Comparison of ENCODE assay signal across 1 cellular context in the genomic region with DNA sequence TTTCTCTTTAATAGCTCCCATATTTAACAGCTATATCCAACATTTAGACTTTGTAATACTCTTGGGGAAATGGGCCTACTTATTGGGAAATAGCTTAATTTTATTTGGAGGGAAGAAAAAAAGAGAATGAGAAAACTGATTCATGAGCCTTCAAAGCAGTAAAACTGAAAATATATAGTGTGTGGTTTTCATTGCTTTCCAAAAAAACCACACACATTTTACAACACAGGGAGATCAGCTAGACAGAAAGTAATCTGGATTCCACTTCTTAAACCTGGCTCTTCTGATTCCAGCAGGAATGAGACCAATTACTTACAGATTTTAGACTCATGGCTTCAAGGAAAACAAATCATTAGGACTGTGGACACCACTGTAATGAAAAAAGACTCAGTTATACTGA.
A peak's percentile ranks its signal among the peaks of the same experiment; 100 is the strongest.
TF ChIP-seq lines count a peak whose summit lies in the region.

No MANE protein-coding gene starts in this region.

TF ChIP-seq in SK-N-SH treated with all-trans-retinoic acid at 6 μM for 48 hours, 23 proteins besides CTCF, POLR2A, EP300 and RAD21 (continued from another document):
- TF ChIP-seq, protein P1, sequence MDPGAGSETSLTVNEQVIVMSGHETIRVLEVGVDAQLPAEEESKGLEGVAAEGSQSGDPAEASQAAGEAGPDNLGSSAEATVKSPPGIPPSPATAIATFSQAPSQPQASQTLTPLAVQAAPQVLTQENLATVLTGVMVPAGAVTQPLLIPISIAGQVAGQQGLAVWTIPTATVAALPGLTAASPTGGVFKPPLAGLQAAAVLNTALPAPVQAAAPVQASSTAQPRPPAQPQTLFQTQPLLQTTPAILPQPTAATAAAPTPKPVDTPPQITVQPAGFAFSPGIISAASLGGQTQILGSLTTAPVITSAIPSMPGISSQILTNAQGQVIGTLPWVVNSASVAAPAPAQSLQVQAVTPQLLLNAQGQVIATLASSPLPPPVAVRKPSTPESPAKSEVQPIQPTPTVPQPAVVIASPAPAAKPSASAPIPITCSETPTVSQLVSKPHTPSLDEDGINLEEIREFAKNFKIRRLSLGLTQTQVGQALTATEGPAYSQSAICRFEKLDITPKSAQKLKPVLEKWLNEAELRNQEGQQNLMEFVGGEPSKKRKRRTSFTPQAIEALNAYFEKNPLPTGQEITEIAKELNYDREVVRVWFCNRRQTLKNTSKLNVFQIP (CRISPR knock-in tag; IDR thresholded peaks at IDR 0.05; ENCODE audit: borderline replicate concordance, low read depth), result no peak
- 0 out of 2 replicates have a peak, but pooled peaks have one; percentile 30 for TF ChIP-seq ZC3H10 (CRISPR knock-in tag; IDR thresholded peaks at IDR 0.05)
- TF ChIP-seq, protein P2, sequence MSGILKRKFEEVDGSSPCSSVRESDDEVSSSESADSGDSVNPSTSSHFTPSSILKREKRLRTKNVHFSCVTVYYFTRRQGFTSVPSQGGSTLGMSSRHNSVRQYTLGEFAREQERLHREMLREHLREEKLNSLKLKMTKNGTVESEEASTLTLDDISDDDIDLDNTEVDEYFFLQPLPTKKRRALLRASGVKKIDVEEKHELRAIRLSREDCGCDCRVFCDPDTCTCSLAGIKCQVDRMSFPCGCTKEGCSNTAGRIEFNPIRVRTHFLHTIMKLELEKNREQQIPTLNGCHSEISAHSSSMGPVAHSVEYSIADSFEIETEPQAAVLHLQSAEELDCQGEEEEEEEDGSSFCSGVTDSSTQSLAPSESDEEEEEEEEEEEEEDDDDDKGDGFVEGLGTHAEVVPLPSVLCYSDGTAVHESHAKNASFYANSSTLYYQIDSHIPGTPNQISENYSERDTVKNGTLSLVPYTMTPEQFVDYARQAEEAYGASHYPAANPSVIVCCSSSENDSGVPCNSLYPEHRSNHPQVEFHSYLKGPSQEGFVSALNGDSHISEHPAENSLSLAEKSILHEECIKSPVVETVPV (CRISPR knock-in tag; IDR thresholded peaks at IDR 0.05), result no peak
- TF ChIP-seq, protein P3, sequence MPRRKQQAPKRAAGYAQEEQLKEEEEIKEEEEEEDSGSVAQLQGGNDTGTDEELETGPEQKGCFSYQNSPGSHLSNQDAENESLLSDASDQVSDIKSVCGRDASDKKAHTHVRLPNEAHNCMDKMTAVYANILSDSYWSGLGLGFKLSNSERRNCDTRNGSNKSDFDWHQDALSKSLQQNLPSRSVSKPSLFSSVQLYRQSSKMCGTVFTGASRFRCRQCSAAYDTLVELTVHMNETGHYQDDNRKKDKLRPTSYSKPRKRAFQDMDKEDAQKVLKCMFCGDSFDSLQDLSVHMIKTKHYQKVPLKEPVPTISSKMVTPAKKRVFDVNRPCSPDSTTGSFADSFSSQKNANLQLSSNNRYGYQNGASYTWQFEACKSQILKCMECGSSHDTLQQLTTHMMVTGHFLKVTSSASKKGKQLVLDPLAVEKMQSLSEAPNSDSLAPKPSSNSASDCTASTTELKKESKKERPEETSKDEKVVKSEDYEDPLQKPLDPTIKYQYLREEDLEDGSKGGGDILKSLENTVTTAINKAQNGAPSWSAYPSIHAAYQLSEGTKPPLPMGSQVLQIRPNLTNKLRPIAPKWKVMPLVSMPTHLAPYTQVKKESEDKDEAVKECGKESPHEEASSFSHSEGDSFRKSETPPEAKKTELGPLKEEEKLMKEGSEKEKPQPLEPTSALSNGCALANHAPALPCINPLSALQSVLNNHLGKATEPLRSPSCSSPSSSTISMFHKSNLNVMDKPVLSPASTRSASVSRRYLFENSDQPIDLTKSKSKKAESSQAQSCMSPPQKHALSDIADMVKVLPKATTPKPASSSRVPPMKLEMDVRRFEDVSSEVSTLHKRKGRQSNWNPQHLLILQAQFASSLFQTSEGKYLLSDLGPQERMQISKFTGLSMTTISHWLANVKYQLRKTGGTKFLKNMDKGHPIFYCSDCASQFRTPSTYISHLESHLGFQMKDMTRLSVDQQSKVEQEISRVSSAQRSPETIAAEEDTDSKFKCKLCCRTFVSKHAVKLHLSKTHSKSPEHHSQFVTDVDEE (CRISPR knock-in tag; IDR thresholded peaks at IDR 0.05), result no peak
